ENCODE assay signal across 9 cellular contexts in genomic region chr15:31360158-31360561, GRCh38. TPM values are rescaled to one million over a fixed set of nuclear protein-coding genes. Genes with fewer than 3 reads are reported as not detected.
DNase-seq lines count a peak whose midpoint lies in the region; ATAC-seq, FAIRE-seq and TF ChIP-seq lines count a peak whose summit lies in the region.
"Had no signal": no experiment of that assay in that cellular context is flagged by ENCODE, and none has a peak within 500 bp of the region (broad histone marks: within the 10 kb centered on the region; RNA-seq: fewer than 3 reads in every experiment).

No MANE protein-coding gene starts in this region.

- H3K36me3 ChIP-seq in OCI-LY1 (ENCODE audit: insufficient read depth, low read length) (peaks cover 6% of the 10 kb centered on the region; the same call in 1 of the 2 replicates), H1 (ENCODE audit: control insufficient read depth in 2 of 4, insufficient read depth in 4 of 4, low read length in 3 of 4) (no peaks in the 10 kb centered on the region), spleen (peaks cover 0 to 14% (median 0%) of the 10 kb centered on the region in 6 donors)

- H4K20me1 ChIP-seq in OCI-LY1 (ENCODE audit: insufficient read depth, low read length) (no peaks in the 10 kb centered on the region), H1 (replicated peaks in 1 of 2; ENCODE audit: control insufficient read depth in 1 of 2, insufficient read depth in 2 of 2, low read length in 2 of 2) (peaks cover 14 to 33% of the 10 kb centered on the region in 2 experiments)

- no peak overlapping the region for H2BK120ac ChIP-seq in H1 (replicated peaks; ENCODE audit: low read depth, low read length)

- H3K79me1 ChIP-seq in H1 (ENCODE audit: low read depth, low read length), result peaks cover 16% of the 10 kb centered on the region

- H3K18ac ChIP-seq in H1 (ENCODE audit: extremely low read depth, low read length), result no peak overlapping the region

- H3K9me3 ChIP-seq in OCI-LY1 (ENCODE audit: low read length) (no peaks in the 10 kb centered on the region), H1 (ENCODE audit: insufficient read depth in 2 of 2, low read depth in 1 of 2, low read length in 1 of 2) (no peaks in the 10 kb centered on the region), spleen (no peaks in the 10 kb centered on the region)
- H3K9me3 ChIP-seq: A549 had no signal

- DNase-seq in NCI-H345 (lab: John Stamatoyannopoulos, UW) (peak; percentile 48), NCI-H345 treated with DMSO at 0.1 percent for 48 hours (lab: John Stamatoyannopoulos, UW; ENCODE audit: unreplicated experiment) (no peak), H1 (ENCODE audit: low read depth in 1 of 2, low spot score in 2 of 2) (no peak), spleen (no peak), NCI-H1417 (lab: John Stamatoyannopoulos, UW) (no peak), superior temporal gyrus (ENCODE audit: extremely low spot score) (no peak)

- H3K23me2 ChIP-seq in H1 (ENCODE audit: low read depth, low read length), result no peaks in the 10 kb centered on the region

- CTCF ChIA-PET in H1 (lab: Charles Lee; ENCODE audit: partially characterized antibody), result interaction anchor here (0.5 to 1.6 kb wide), 8 partner anchors 12 to 115 kb away, joined by 3 to 6 read pairs (median 4); no protein-coding TSS in a partner anchor

- H3K27me3 ChIP-seq in OCI-LY1 (ENCODE audit: insufficient read depth, low read length), result no peaks in the 10 kb centered on the region
- no peaks in the 10 kb centered on the region for H3K27me3 ChIP-seq in H1 (replicated peaks in 1 of 4; ENCODE audit: control insufficient read depth in 3 of 4, extremely low read depth in 1 of 4, insufficient read depth in 3 of 4, low read length in 3 of 4)
- no peaks in the 10 kb centered on the region for H3K27me3 ChIP-seq in spleen (replicated peaks in 1 of 7)

- no peak overlapping the region for H2BK20ac ChIP-seq in H1 (ENCODE audit: low read length)

- H2AFZ ChIP-seq in OCI-LY1 (ENCODE audit: low read length) (no peak overlapping the region), H1 (ENCODE audit: low read length) (no peak overlapping the region)

- H2AK5ac ChIP-seq in H1 (ENCODE audit: low read depth, low read length), result no peak overlapping the region

- TF ChIP-seq POLR2A in H1 (IDR thresholded peaks at IDR 0.05; ENCODE audit: control extremely low read depth in 1 of 2, low read depth in 2 of 2, low read length in 2 of 2), result no peak
- no peak for TF ChIP-seq POLR2A in spleen (IDR thresholded peaks at IDR 0.05)

- H4K91ac ChIP-seq in H1 (replicated peaks; ENCODE audit: insufficient read length, low read length), result peak overlapping the region; percentile 10

- peak overlapping the region; percentile 42 for H3K4me3 ChIP-seq in OCI-LY1 (ENCODE audit: low read depth, low read length, poor library complexity, severe bottlenecking)
- H3K4me3 ChIP-seq in H1 (ENCODE audit: extremely low read depth in 1 of 4, insufficient read depth in 2 of 4, low read depth in 3 of 4, low read length in 4 of 4), result no peak overlapping the region
- H3K4me3 ChIP-seq in spleen, result peak overlapping the region in 1 of 8 donors; percentile 53
- H3K4me3 ChIP-seq: A549 had no signal

- TF ChIP-seq RAD21 in H1 (IDR thresholded peaks at IDR 0.05 in 1 of 2, conservative IDR thresholded peaks at IDR 0.05 in 1 of 2; ENCODE audit: low read depth in 2 of 2, low read length in 2 of 2), result no peak

- H3K9me2 ChIP-seq in OCI-LY1 (ENCODE audit: low read depth, low read length), result no peaks in the 10 kb centered on the region

- H3K23ac ChIP-seq in H1 (ENCODE audit: insufficient read length), result no peak overlapping the region

- no peak overlapping the region for H4K5ac ChIP-seq in H1 (ENCODE audit: insufficient read length, low read depth, low read length)

- H3K9ac ChIP-seq in OCI-LY1 (ENCODE audit: low read length) (peak overlapping the region; percentile 65), H1 (replicated peaks in 1 of 4; ENCODE audit: extremely low read depth in 1 of 4, low read depth in 3 of 4, low read length in 3 of 4) (no peak overlapping the region)

- intact Hi-C loops in spleen (cut with DNase I; ENCODE audit: low total_unique reads), result loop anchor here (10.0 kb wide), 1 partner anchor 75 kb away; no protein-coding TSS in a partner anchor

- H3F3A ChIP-seq in OCI-LY1 (ENCODE audit: insufficient read depth, low read length), result 0 out of 2 replicates have a peak, but pooled peaks cover 4% of the 10 kb centered on the region

- FAIRE-seq in H1 (lab: Jason Lieb, UNC), result no peak
- FAIRE-seq: A549 had no signal

- no peak overlapping the region for H3K14ac ChIP-seq in H1 (ENCODE audit: insufficient read length)

- H3K4ac ChIP-seq in H1 (replicated peaks; ENCODE audit: insufficient read length, low read depth, low read length), result no peak overlapping the region

- no peak overlapping the region for H3K56ac ChIP-seq in H1 (replicated peaks; ENCODE audit: insufficient read length, low read depth, low read length)

- H3K4me2 ChIP-seq in OCI-LY1 (ENCODE audit: low read length) (peak overlapping the region; percentile 62), H1 (ENCODE audit: insufficient read depth in 1 of 2, low read depth in 2 of 2, low read length in 2 of 2) (no peak overlapping the region)
- H3K4me2 ChIP-seq: A549 had no signal

- 92% methylated on average over 8 of the region's 8 CpGs; no CpG with 5 or more reads in 1 of the 2 experiments for WGBS in H1 (ENCODE audit: extremely low coverage in 1 of 2, insufficient coverage in 1 of 2, insufficient read length in 1 of 2, insufficient replicate concordance in 2 of 2, low coverage in 1 of 2, low lambda C conversion rate in 2 of 2, missing lambda C conversion rate in 1 of 2), 2 experiments
- 70 to 93% (median 79%) methylated on average over 6 to 8 of the region's 8 CpGs for WGBS in spleen, 5 donors

- no peak overlapping the region for H2BK5ac ChIP-seq in H1 (ENCODE audit: low read depth, low read length)

- no peak for ATAC-seq in HG03520 (IDR thresholded peaks at IDR 0.05; ENCODE audit: unreplicated experiment)

- H2BK15ac ChIP-seq in H1 (ENCODE audit: low read length), result no peak overlapping the region

- H3K27ac ChIP-seq in OCI-LY1 (ENCODE audit: low read depth, low read length, poor library complexity, severe bottlenecking) (peak overlapping the region; percentile 98), H1 (ENCODE audit: low read depth, low read length) (no peak overlapping the region), spleen (peak overlapping the region; percentile 75 to 100 (median 96))
- H3K27ac ChIP-seq: A549 had no signal

- H3K79me2 ChIP-seq in OCI-LY1 (ENCODE audit: insufficient read depth, low read length) (peaks cover 80% of the 10 kb centered on the region), H1 (ENCODE audit: control insufficient read depth in 1 of 2, insufficient read depth in 2 of 2, low read length in 2 of 2) (peaks cover 0 to 77% of the 10 kb centered on the region in 2 experiments; a peak in 2 of 4 replicates)

- TF ChIP-seq CTCF in OCI-LY1 (IDR thresholded peaks at IDR 0.05; ENCODE audit: low read length) (no peak), H1 (IDR thresholded peaks at IDR 0.05; ENCODE audit: control extremely low read depth in 1 of 3, insufficient read depth in 1 of 3, low read depth in 1 of 3, low read length in 3 of 3) (no peak), spleen (IDR thresholded peaks at IDR 0.05 in 8 of 11, conservative IDR thresholded peaks at IDR 0.05 in 3 of 11) (no peak)

- H4K8ac ChIP-seq in H1 (ENCODE audit: extremely low read depth, insufficient read depth, low read length), result no peak overlapping the region

- no peak for TF ChIP-seq EP300 in H1 (IDR thresholded peaks at IDR 0.05; ENCODE audit: borderline replicate concordance in 1 of 2, low read depth in 2 of 2, low read length in 2 of 2)

- POLR2A ChIA-PET in H1 (lab: Charles Lee; ENCODE audit: partially characterized antibody), result interaction anchor here (1.4 kb wide), 1 partner anchor 24 kb away, joined by 4 read pairs; no protein-coding TSS in a partner anchor

- peaks cover 100% of the 10 kb centered on the region for H3K4me1 ChIP-seq in OCI-LY1 (ENCODE audit: insufficient read depth, low read length, severe bottlenecking)
- H3K4me1 ChIP-seq in H1 (replicated peaks in 1 of 4; ENCODE audit: control insufficient read depth in 3 of 4, insufficient read depth in 4 of 4, low read length in 3 of 4), result peaks cover 10 to 41% (median 33%) of the 10 kb centered on the region in 4 experiments
- peaks cover 36 to 100% (median 100%) of the 10 kb centered on the region in 6 donors for H3K4me1 ChIP-seq in spleen

- H2BK12ac ChIP-seq in H1 (ENCODE audit: low read depth, low read length), result no peak overlapping the region

TF ChIP-seq in H1, 55 proteins besides CTCF, POLR2A, EP300 and RAD21:
- TF ChIP-seq POLR2AphosphoS5 (IDR thresholded peaks at IDR 0.05; ENCODE audit: low read depth, low read length) (peak; percentile 58; the same call in 1 of the 2 replicates), E2F6 (IDR thresholded peaks at IDR 0.05) (no peak)

RNA-seq across cellular contexts. Expression of gene KLF13, which starts 33.5 kb away (rescaled TPM):
- total RNA-seq in H1 (2021; fragmentation: NEBNext Ultra II Directional; extraction: Animal tissue kit (Norgen Biotek cat#: 25700)), result 32.4 and 33.4 TPM in 2 replicates
- polyA plus RNA-seq in H1 (2011; rRNA removed) (15.7 and 18.3 TPM in 2 replicates), spleen (10 to 100 TPM; 21.8 to 43.3 (median 43.1) TPM)
- polyA plus RNA-seq in H1 (2011; cell fraction: cytosol; rRNA removed), result 16.2 TPM
- polyA plus RNA-seq in H1 (2011; cell fraction: nucleus; rRNA removed), result 17.3 TPM
- polyA plus RNA-seq in H1 (2012, experiment 1 of 2), result 21.5 to 39.3 TPM (median 24.4 TPM) in 4 replicates
- 13.0 TPM for polyA plus RNA-seq in H1 (2012, experiment 2 of 2)
- polyA plus RNA-seq in H1 (2013, experiment 1 of 2), result 34.5 TPM
- 37.8 TPM for polyA plus RNA-seq in H1 (2013, experiment 2 of 2)
- polyA minus RNA-seq in H1 (2011; rRNA and poly(A)+ RNA removed), result 15.4 and 21.4 TPM in 2 replicates
- 21.7 TPM for polyA minus RNA-seq in H1 (2011; cell fraction: cytosol; rRNA and poly(A)+ RNA removed)
- 10.9 TPM for polyA minus RNA-seq in H1 (2011; cell fraction: nucleus; rRNA and poly(A)+ RNA removed)
- 100 to 1,000 TPM in 1 of 7 donors, 10 to 100 TPM in 6; 71.6 to 111 (median 85.8) TPM for total RNA-seq in spleen
